ENCODE assay signal across 1 cellular context in genomic region chr19:45641274-45642105, GRCh38.
A peak's percentile ranks its signal among the peaks of the same experiment; 100 is the strongest.
TF ChIP-seq lines count a peak whose summit lies in the region.

No MANE protein-coding gene starts in this region.

TF ChIP-seq in HEK293, 187 proteins besides CTCF, POLR2A, EP300 and RAD21 (continued from another document):
- TF ChIP-seq PATZ1 (tag by site-specific recombination; IDR thresholded peaks at IDR 0.05) (peak; percentile 56), ZNF585B (tag by site-specific recombination; IDR thresholded peaks at IDR 0.05) (no peak), ZNF473 (tag by site-specific recombination; IDR thresholded peaks at IDR 0.05) (no peak), ZFP37 (tag by site-specific recombination; IDR thresholded peaks at IDR 0.05) (peak; percentile 63), GFI1B (tag by site-specific recombination; IDR thresholded peaks at IDR 0.05) (no peak), ZFP69B (tag by site-specific recombination; IDR thresholded peaks at IDR 0.05) (peak; percentile 99), ZNF24 (tag by site-specific recombination; IDR thresholded peaks at IDR 0.05) (0 out of 2 replicates have a peak, but pooled peaks have one; percentile 15), REPIN1 (tag by site-specific recombination; IDR thresholded peaks at IDR 0.05; ENCODE audit: low read depth) (no peak), GLIS1 (tag by site-specific recombination; IDR thresholded peaks at IDR 0.05) (0 out of 2 replicates have a peak, but pooled peaks have one; percentile 6), KLF16 (tag by site-specific recombination; IDR thresholded peaks at IDR 0.05) (peak; percentile 54), BCL11A (tag by site-specific recombination; IDR thresholded peaks at IDR 0.05; ENCODE audit: low read depth) (peak; percentile 94), TRIM28 (IDR thresholded peaks at IDR 0.05; ENCODE audit: borderline replicate concordance, low read length) (no peak), SP7 (tag by site-specific recombination; IDR thresholded peaks at IDR 0.05) (no peak), ZBTB17 (tag by site-specific recombination; IDR thresholded peaks at IDR 0.05) (peak; percentile 78), PRDM10 (tag by site-specific recombination; IDR thresholded peaks at IDR 0.05) (peak; percentile 77), PBX3 (CRISPR knock-in tag; IDR thresholded peaks at IDR 0.05) (no peak), ZNF510 (tag by site-specific recombination; IDR thresholded peaks at IDR 0.05; ENCODE audit: insufficient replicate concordance) (no peak), ZFHX2 (tag by site-specific recombination; conservative IDR thresholded peaks at IDR 0.05) (peak; percentile 42), ZSCAN30 (tag by site-specific recombination; IDR thresholded peaks at IDR 0.05) (no peak), ZNF2 (tag by site-specific recombination; IDR thresholded peaks at IDR 0.05) (peak; percentile 48), HOXC10 (CRISPR knock-in tag; IDR thresholded peaks at IDR 0.05) (no peak), ZNF777 (tag by site-specific recombination; IDR thresholded peaks at IDR 0.05; ENCODE audit: borderline replicate concordance) (peak; percentile 48; the same call in 1 of the 2 replicates), ZNF692 (tag by site-specific recombination; IDR thresholded peaks at IDR 0.05) (peak; percentile 99), ZBTB20 (tag by site-specific recombination; IDR thresholded peaks at IDR 0.05) (peak; percentile 34; the same call in 1 of the 2 replicates), SP2 (tag by site-specific recombination; IDR thresholded peaks at IDR 0.05) (peak; percentile 51; the same call in 1 of the 2 replicates), GLIS2 (tag by site-specific recombination; IDR thresholded peaks at IDR 0.05) (peak; percentile 56; the same call in 1 of the 2 replicates), ZNF335 (tag by site-specific recombination; conservative IDR thresholded peaks at IDR 0.05) (peak; percentile 96), SP3 (tag by site-specific recombination; IDR thresholded peaks at IDR 0.05) (peak; percentile 76), ZBTB48 (tag by site-specific recombination; IDR thresholded peaks at IDR 0.05) (no peak; the same call in 1 of the 2 replicates), SCRT2 (tag by site-specific recombination; IDR thresholded peaks at IDR 0.05) (peak; percentile 99), ZSCAN16 (tag by site-specific recombination; IDR thresholded peaks at IDR 0.05) (0 out of 2 replicates have a peak, but pooled peaks have one; percentile 9), KLF9 (tag by site-specific recombination; IDR thresholded peaks at IDR 0.05; ENCODE audit: low read depth) (peak; percentile 78; the same call in 1 of the 2 replicates)
TF ChIP-seq in HEK293: peak in this region for 27.
